In genomic region chrX:13688772-13689518, GRCh38 we compare ENCODE assay signal across 8 cellular contexts. TPM values are rescaled to one million over a fixed set of nuclear protein-coding genes. Genes with fewer than 3 reads are reported as not detected.
DNase-seq lines count a peak whose midpoint lies in the region; ATAC-seq and TF ChIP-seq lines count a peak whose summit lies in the region.

TSS of gene RAB9A (plus strand) at chrX:13689128. CDS start at chrX:13708747, 19,619 bp downstream.

- no peaks in the 10 kb centered on the region for H3K9me3 Mint-ChIP-seq in CD4-positive, alpha-beta T cell

- H3K4me3 Mint-ChIP-seq in CD4-positive, alpha-beta T cell: peak within 1 kb of the TSS; percentile 95

- peaks cover 5% of the 10 kb centered on the region for H3K36me3 Mint-ChIP-seq in CD4-positive, alpha-beta T cell (ENCODE audit: low read depth)

- POLR2A ChIA-PET in CD4-positive, alpha-beta T cell (lab: Charles Lee): interaction anchor here (0.7 to 4.4 kb wide), 19 partner anchors 9 to 736 kb away, joined by 3 to 64 read pairs (median 6); partner anchors contain the start of genes GEMIN8, OFD1, TCEANC and TMSB4X

- no peaks in the 10 kb centered on the region for H3K9me3 ChIP-seq in CD4-positive, alpha-beta T cell (ENCODE audit: control insufficient read depth, low read length)

- peak within 1 kb of the TSS; percentile 93 for H3K27ac Mint-ChIP-seq in CD4-positive, alpha-beta T cell

- CTCF ChIA-PET in CD4-positive, alpha-beta T cell (lab: Charles Lee): interaction anchor here (0.9 to 1.7 kb wide), 6 partner anchors 15 to 742 kb away, joined by 3 to 5 read pairs (median 4); partner anchors contain the start of genes OFD1, TCEANC and TRAPPC2

- peaks cover 55% of the 10 kb centered on the region for H3K4me1 Mint-ChIP-seq in CD4-positive, alpha-beta T cell (ENCODE audit: low read depth)

- peak; percentile 59 to 80 (median 68) for DNase-seq in CD4-positive, alpha-beta T cell
- DNase-seq in HPDE6-E6E7 (ENCODE audit: extremely low spot score): peak; percentile 69
- DNase-seq in NOMO-1 treated with dmso at 0.1 percent for 144 hours (lab: John Stamatoyannopoulos, UW; ENCODE audit: unreplicated experiment): peak; percentile 52
- peak; percentile 35 for DNase-seq in activated CD8-positive, alpha-beta memory T cell treated with anti-CD3 and anti-CD28 coated beads, Interleukin-2, amount 50 U/mL, for 24 hours (ENCODE audit: extremely low read depth)
- DNase-seq in midbrain (lab: John Stamatoyannopoulos, UW): peak; percentile 71
- peak; percentile 60 to 64 for DNase-seq in stimulated activated CD8-positive, alpha-beta memory T cell treated with anti-CD3 and anti-CD28 coated beads, Interleukin-2, amount 100 ng/mL, for 1 hour (ENCODE audit: low read depth in 2 of 2)

- peak; percentile 88 for ATAC-seq in CD4-positive, alpha-beta T cell (ENCODE audit: poor library complexity)
- ATAC-seq in GM19452 (IDR thresholded peaks at IDR 0.05; ENCODE audit: unreplicated experiment): peak; percentile 76

- intact Hi-C loops in CD4-positive, alpha-beta T cell (cut with DNase I, micrococcal nuclease): loop anchor here (1.0 to 2.0 kb wide), 2 partner anchors 36 kb away; partner anchors contain the start of gene TCEANC (in 2 of the 2)

- peak within 1 kb of the TSS; percentile 86 for H3K27ac ChIP-seq in CD4-positive, alpha-beta T cell (ENCODE audit: low read depth, low read length)

- no peak for TF ChIP-seq CTCF in CD4-positive, alpha-beta T cell (IDR thresholded peaks at IDR 0.05)

- no peaks in the 10 kb centered on the region for H3K27me3 ChIP-seq in CD4-positive, alpha-beta T cell (ENCODE audit: control insufficient read depth, insufficient read depth, low read length)

- no peaks in the 10 kb centered on the region for H3K27me3 Mint-ChIP-seq in CD4-positive, alpha-beta T cell

- in situ Hi-C loops in endometrial microvascular endothelial cells (cut with HindIII; ENCODE audit: inconsistent ontology term, low pct_unique_long_range_greater_than_20kb, low sequenced_read_pairs): no loop called here

RNA-seq across cellular contexts. Expression of gene RAB9A, which starts in this region (rescaled TPM):
- 10 to 100 TPM; 21.4 to 25.2 TPM for total RNA-seq in CD4-positive, alpha-beta T cell
- total RNA-seq in endometrial microvascular endothelial cells (ENCODE audit: inconsistent ontology term): 27.9 TPM

Comparison
In these comparisons a context has a peak if more than half of its experiments do, and no peak if none do; other contexts are left out.
1. Peak in every context shown above with its lines: DNase-seq, ATAC-seq and H3K27ac ChIP-seq.